ENCODE assay signal across 8 cellular contexts in the genomic region with DNA sequence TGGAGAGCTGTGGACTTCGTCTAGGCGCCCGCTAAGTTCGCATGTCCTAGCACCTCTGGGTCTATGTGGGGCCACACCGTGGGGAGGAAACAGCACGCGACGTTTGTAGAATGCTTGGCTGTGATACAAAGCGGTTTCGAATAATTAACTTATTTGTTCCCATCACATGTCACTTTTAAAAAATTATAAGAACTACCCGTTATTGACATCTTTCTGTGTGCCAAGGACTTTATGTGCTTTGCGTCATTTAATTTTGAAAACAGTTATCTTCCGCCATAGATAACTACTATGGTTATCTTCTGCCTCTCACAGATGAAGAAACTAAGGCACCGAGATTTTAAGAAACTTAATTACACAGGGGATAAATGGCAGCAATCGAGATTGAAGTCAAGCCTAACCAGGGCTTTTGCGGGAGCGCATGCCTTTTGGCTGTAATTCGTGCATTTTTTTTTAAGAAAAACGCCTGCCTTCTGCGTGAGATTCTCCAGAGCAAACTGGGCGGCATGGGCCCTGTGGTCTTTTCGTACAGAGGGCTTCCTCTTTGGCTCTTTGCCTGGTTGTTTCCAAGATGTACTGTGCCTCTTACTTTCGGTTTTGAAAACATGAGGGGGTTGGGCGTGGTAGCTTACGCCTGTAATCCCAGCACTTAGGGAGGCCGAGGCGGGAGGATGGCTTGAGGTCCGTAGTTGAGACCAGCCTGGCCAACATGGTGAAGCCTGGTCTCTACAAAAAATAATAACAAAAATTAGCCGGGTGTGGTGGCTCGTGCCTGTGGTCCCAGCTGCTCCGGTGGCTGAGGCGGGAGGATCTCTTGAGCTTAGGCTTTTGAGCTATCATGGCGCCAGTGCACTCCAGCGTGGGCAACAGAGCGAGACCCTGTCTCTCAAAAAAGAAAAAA. TPM values are rescaled to one million over a fixed set of nuclear protein-coding genes. Genes with fewer than 3 reads are reported as not detected.
DNase-seq lines count a peak whose midpoint lies in the region; ATAC-seq, FAIRE-seq and TF ChIP-seq lines count a peak whose summit lies in the region.

No MANE protein-coding gene starts in this region.

- H3K4me3 Mint-ChIP-seq in T-helper 17 cell: peak overlapping the region; percentile 98

- peak; percentile 57 for TF ChIP-seq POLR2A in GM12878 (IDR thresholded peaks at IDR 0.05; ENCODE audit: low read depth, low read length)

- H3K9ac ChIP-seq in MM.1S (ENCODE audit: low read length) (peak overlapping the region; percentile 97), GM12878 (ENCODE audit: control insufficient read depth, insufficient read depth, low read length) (peak overlapping the region; percentile 100)

- no peaks in the 10 kb centered on the region for H3K27me3 Mint-ChIP-seq in T-helper 17 cell

- peak; percentile 13 for FAIRE-seq in GM12878 (lab: Jason Lieb, UNC)

- BruUV-seq in GM12878 (replicated peaks; lab: Mats Ljungman, UMichigan): TSS peak; percentile 62

- POLR2A ChIA-PET in GM12878 (lab: Charles Lee): interaction anchor here (0.6 to 24.8 kb wide), 6 partner anchors 8 to 175 kb away, joined by 3 to 718 read pairs (median 43); partner anchors contain the start of genes EIF3J, SPG11 and TRIM69

- in situ Hi-C loops in GM13977 (cut with MboI; ENCODE audit: low pct_unique_long_range_greater_than_20kb, low sequenced_read_pairs, unreplicated experiment) (loop anchor here (5.0 kb wide), 1 partner anchor 45 kb away; no protein-coding TSS in a partner anchor), GM12878 (cut with MboI) (loop anchor here (5.0 kb wide), 1 partner anchor 45 kb away; no protein-coding TSS in a partner anchor)

- TF ChIP-seq RAD21 in GM12878 (IDR thresholded peaks at IDR 0.05; ENCODE audit: insufficient read depth, low read depth, low read length): no peak

- ATAC-seq in T-helper 17 cell: peak; percentile 29
- ATAC-seq in GM12878: peak; percentile 47
- no peak for ATAC-seq in GM19467 (IDR thresholded peaks at IDR 0.05; ENCODE audit: unreplicated experiment)
- ATAC-seq in HG03439 (IDR thresholded peaks at IDR 0.05; ENCODE audit: unreplicated experiment): no peak

- peaks cover 60% of the 10 kb centered on the region for H3K4me1 Mint-ChIP-seq in T-helper 17 cell

- no peak overlapping the region for H2AFZ ChIP-seq in MM.1S (ENCODE audit: low read length)
- no peak overlapping the region for H2AFZ ChIP-seq in GM12878 (ENCODE audit: control insufficient read depth, low read depth, low read length)

- WGBS in GM12878 (ENCODE audit: insufficient coverage, insufficient replicate concordance, low lambda C conversion rate, missing lambda C conversion rate): under 1% methylated on average over 31 of the region's 35 CpGs

- H3K27ac ChIP-seq in MM.1S (ENCODE audit: low read length): peak overlapping the region; percentile 97
- H3K27ac ChIP-seq in GM12878 (ENCODE audit: control insufficient read depth, insufficient read depth): peak overlapping the region; percentile 99

- H3K4me3 ChIP-seq in MM.1S (ENCODE audit: low read length) (peak overlapping the region; percentile 97), GM12878 (peak overlapping the region; percentile 99)

- H3F3A ChIP-seq in MM.1S (ENCODE audit: insufficient read depth, low read length): peaks cover 57% of the 10 kb centered on the region

- intact Hi-C loops in GM12878 (cut with micrococcal nuclease; ENCODE audit: unreplicated experiment): no loop called here

- H3K36me3 ChIP-seq in MM.1S (replicated peaks; ENCODE audit: insufficient read depth, low read length): peaks cover 23% of the 10 kb centered on the region
- H3K36me3 ChIP-seq in GM12878 (ENCODE audit: control insufficient read depth in 2 of 2, insufficient read depth in 2 of 2, low read length in 1 of 2): peaks cover 17 to 39% of the 10 kb centered on the region in 2 experiments

- no peaks in the 10 kb centered on the region for H3K9me2 ChIP-seq in MM.1S (replicated peaks; ENCODE audit: insufficient read depth, low read length)

- H3K27me3 ChIP-seq in MM.1S (replicated peaks; ENCODE audit: insufficient read depth, low read length) (no peaks in the 10 kb centered on the region), GM12878 (replicated peaks in 1 of 2; ENCODE audit: control insufficient read depth in 2 of 2, insufficient read depth in 2 of 2, low read length in 1 of 2) (no peaks in the 10 kb centered on the region)

- no peak for TF ChIP-seq EP300 in GM12878 (IDR thresholded peaks at IDR 0.05; ENCODE audit: borderline replicate concordance in 1 of 2, control insufficient read depth in 1 of 2, low read depth in 2 of 2, low read length in 2 of 2)

- H3K9me3 ChIP-seq in MM.1S (replicated peaks; ENCODE audit: insufficient read depth, low read length) (no peaks in the 10 kb centered on the region), T-helper 17 cell (ENCODE audit: control insufficient read depth, low read length, poor library complexity, severe bottlenecking) (no peaks in the 10 kb centered on the region), GM12878 (replicated peaks; ENCODE audit: control insufficient read depth, insufficient read depth, low read length) (no peaks in the 10 kb centered on the region)

- peaks cover 60% of the 10 kb centered on the region for H3K79me2 ChIP-seq in MM.1S (ENCODE audit: low read length)
- peaks cover 87% of the 10 kb centered on the region for H3K79me2 ChIP-seq in GM12878 (ENCODE audit: control insufficient read depth, insufficient read depth, low read length)

- peak overlapping the region; percentile 100 for H3K27ac Mint-ChIP-seq in T-helper 17 cell

- SMC1A ChIA-PET in GM12878 (lab: Charles Lee; ENCODE audit: uncharacterized antibody, unreplicated experiment): interaction anchor here (1.6 to 19.0 kb wide), 8 partner anchors 9 to 134 kb away, joined by 4 to 637 read pairs (median 26); partner anchors contain the start of genes SPG11 and TRIM69

- H3K36me3 Mint-ChIP-seq in T-helper 17 cell (ENCODE audit: low read depth): peaks cover 33% of the 10 kb centered on the region

- H3K4me1 ChIP-seq in MM.1S (ENCODE audit: low read length) (peaks cover 47% of the 10 kb centered on the region), GM12878 (ENCODE audit: control insufficient read depth, insufficient read depth, low read length) (peaks cover 25% of the 10 kb centered on the region)

- TF ChIP-seq CTCF in GM13977 (IDR thresholded peaks at IDR 0.05; ENCODE audit: extremely low read depth, insufficient read depth, missing control alignments) (no peak), MM.1S (IDR thresholded peaks at IDR 0.05; ENCODE audit: low read length) (no peak), GM12878 (IDR thresholded peaks at IDR 0.05 in 2 of 3, conservative IDR thresholded peaks at IDR 0.05 in 1 of 3; ENCODE audit: control insufficient read depth in 2 of 3, extremely low read depth in 1 of 3, insufficient read depth in 1 of 3, low read depth in 3 of 3, low read length in 3 of 3) (no peak)

- H3K4me2 ChIP-seq in MM.1S (ENCODE audit: low read depth, low read length) (peak overlapping the region; percentile 75), GM12878 (ENCODE audit: control insufficient read depth, insufficient read depth) (peak overlapping the region; percentile 93; the same call in 1 of the 2 replicates)

- DNase-seq in GM13977 (ENCODE audit: low spot score) (peak; percentile 28), MM.1S (peak; percentile 87), T-helper 17 cell (peak; percentile 22 to 40 (median 40)), GM12878 (ENCODE audit: low read depth, low spot score) (no peak), hippocampal formation (lab: John Stamatoyannopoulos, UW) (peak; percentile 36 to 38), retina (peak; percentile 16)

- CTCF ChIA-PET in GM12878 (lab: Yijun Ruan, JAX): interaction anchor here (1.8 to 14.3 kb wide), 5 partner anchors 9 to 134 kb away, joined by 6 to 278 read pairs (median 153); partner anchors contain the start of genes SPG11 and TRIM69

- RAD21 ChIA-PET in GM12878 (lab: Charles Lee; ENCODE audit: unreplicated experiment): interaction anchor here (1.0 to 18.4 kb wide), 5 partner anchors 17 to 52 kb away, joined by 4 to 653 read pairs (median 23); partner anchors contain the start of genes SPG11 and TRIM69

- H4K20me1 ChIP-seq in MM.1S (ENCODE audit: insufficient read depth, low read length) (peaks cover 44% of the 10 kb centered on the region), GM12878 (ENCODE audit: control insufficient read depth, insufficient read depth) (peaks cover 30% of the 10 kb centered on the region)

RNA-seq across cellular contexts. Expression of gene B2M, which starts 1.0 kb away (rescaled TPM):
- total RNA-seq in T-helper 17 cell (1,000 to 10,000 TPM; 6,241 to 6,591 TPM), GM12878 (2014; rRNA removed) (4,481 and 5,701 TPM in 2 replicates), GM12878 (2014; rRNA removed; fragmentation: Illumina TruSeq; extraction: Trizol) (5,217 and 5,589 TPM in 2 replicates), GM12878 (2021) (2,901 and 3,170 TPM in 2 replicates)
- 6,462 and 7,066 TPM in 2 replicates for total RNA-seq in GM12878 (2013; cell fraction: nucleolus; rRNA removed)
- 6,007 TPM for polyA plus RNA-seq in GM12878 (2011; ENCODE audit: low read depth)
- polyA plus RNA-seq in GM12878 (2011; rRNA removed) (12,663 and 17,808 TPM in 2 replicates), GM12878 (2014; fragmentation: Illumina TruSeq; extraction: Trizol) (11,414 and 13,691 TPM in 2 replicates), GM12878 (2014; fragmentation: Nextera tagmentation; extraction: Ambion mirVana) (over 10,000 TPM; 16,306 to 22,794 TPM), GM12878 (2014; rRNA removed) (4,868 and 5,894 TPM in 2 replicates), GM12878 (2016; fragmentation: Nextera tagmentation; extraction: Ambion mirVana) (1,000 to 10,000 TPM; 8,335 to 8,413 TPM)
- polyA plus RNA-seq in GM12878 (2011; cell fraction: cytosol; rRNA removed): 7,019 and 28,739 TPM in 2 replicates
- 2,031 and 2,366 TPM in 2 replicates for polyA plus RNA-seq in GM12878 (2011; cell fraction: nucleus; rRNA removed)
- 6,970 and 7,434 TPM in 2 replicates for polyA plus RNA-seq in GM12878 (2012)
- 2,834 and 3,344 TPM in 2 replicates for polyA minus RNA-seq in GM12878 (2011; rRNA and poly(A)+ RNA removed)
- 1,355 and 1,504 TPM in 2 replicates for polyA minus RNA-seq in GM12878 (2011; cell fraction: cytosol; rRNA and poly(A)+ RNA removed)
- polyA minus RNA-seq in GM12878 (2011; cell fraction: nucleus; rRNA and poly(A)+ RNA removed): 373 and 393 TPM in 2 replicates

RNA-seq across cellular contexts. Expression of gene PATL2, which starts 1.2 kb away (rescaled TPM):
- total RNA-seq in T-helper 17 cell (10 to 100 TPM; 24.8 to 26.7 TPM), GM12878 (2014; rRNA removed) (11.0 and 11.5 TPM in 2 replicates), GM12878 (2014; rRNA removed; fragmentation: Illumina TruSeq; extraction: Trizol) (12.5 and 13.1 TPM in 2 replicates), GM12878 (2021) (10.7 and 11.5 TPM in 2 replicates)
- total RNA-seq in GM12878 (2013; cell fraction: nucleolus; rRNA removed): 27.2 and 29.4 TPM in 2 replicates
- 14.7 TPM for polyA plus RNA-seq in GM12878 (2011; ENCODE audit: low read depth)
- polyA plus RNA-seq in GM12878 (2011; rRNA removed) (13.5 and 14.8 TPM in 2 replicates), GM12878 (2014; fragmentation: Illumina TruSeq; extraction: Trizol) (11.9 and 14.8 TPM in 2 replicates), GM12878 (2014; fragmentation: Nextera tagmentation; extraction: Ambion mirVana) (10 to 100 TPM; 12.4 TPM), GM12878 (2014; rRNA removed) (16.2 and 19.3 TPM in 2 replicates), GM12878 (2016; fragmentation: Nextera tagmentation; extraction: Ambion mirVana) (1 to 10 TPM; 4.2 to 7.3 TPM)
- 11.4 and 11.8 TPM in 2 replicates for polyA plus RNA-seq in GM12878 (2011; cell fraction: cytosol; rRNA removed)
- polyA plus RNA-seq in GM12878 (2011; cell fraction: nucleus; rRNA removed): 47.9 and 62.2 TPM in 2 replicates
- 16.2 and 17.7 TPM in 2 replicates for polyA plus RNA-seq in GM12878 (2012)
- 6.1 and 8.7 TPM in 2 replicates for polyA minus RNA-seq in GM12878 (2011; rRNA and poly(A)+ RNA removed)
- polyA minus RNA-seq in GM12878 (2011; cell fraction: cytosol; rRNA and poly(A)+ RNA removed): 2.1 and 6.7 TPM in 2 replicates
- polyA minus RNA-seq in GM12878 (2011; cell fraction: nucleus; rRNA and poly(A)+ RNA removed): 10.9 and 15.6 TPM in 2 replicates

RNA-seq across cellular contexts. Expression of gene TRIM69, which starts 24.0 kb away (rescaled TPM):
- total RNA-seq in T-helper 17 cell (10 to 100 TPM; 22.2 to 31.7 TPM), GM12878 (2014; rRNA removed) (29.5 and 35.0 TPM in 2 replicates), GM12878 (2014; rRNA removed; fragmentation: Illumina TruSeq; extraction: Trizol) (38.7 and 43.6 TPM in 2 replicates), GM12878 (2021) (48.8 and 50.7 TPM in 2 replicates)
- total RNA-seq in GM12878 (2013; cell fraction: nucleolus; rRNA removed): 15.1 and 16.3 TPM in 2 replicates
- 28.8 TPM for polyA plus RNA-seq in GM12878 (2011; ENCODE audit: low read depth)
- polyA plus RNA-seq in GM12878 (2011; rRNA removed) (52.7 and 73.6 TPM in 2 replicates), GM12878 (2014; fragmentation: Illumina TruSeq; extraction: Trizol) (46.8 and 57.8 TPM in 2 replicates), GM12878 (2014; fragmentation: Nextera tagmentation; extraction: Ambion mirVana) (10 to 100 TPM; 11.2 to 20.4 TPM), GM12878 (2014; rRNA removed) (32.4 and 37.8 TPM in 2 replicates), GM12878 (2016; fragmentation: Nextera tagmentation; extraction: Ambion mirVana) (10 to 100 TPM; 36.9 to 44.9 TPM)
- 24.7 and 25.5 TPM in 2 replicates for polyA plus RNA-seq in GM12878 (2011; cell fraction: cytosol; rRNA removed)
- 17.8 and 22.2 TPM in 2 replicates for polyA plus RNA-seq in GM12878 (2011; cell fraction: nucleus; rRNA removed)
- 33.7 and 47.6 TPM in 2 replicates for polyA plus RNA-seq in GM12878 (2012)
- polyA minus RNA-seq in GM12878 (2011; rRNA and poly(A)+ RNA removed): 42.7 and 56.3 TPM in 2 replicates
- 16.0 and 18.2 TPM in 2 replicates for polyA minus RNA-seq in GM12878 (2011; cell fraction: cytosol; rRNA and poly(A)+ RNA removed)
- 33.6 and 42.5 TPM in 2 replicates for polyA minus RNA-seq in GM12878 (2011; cell fraction: nucleus; rRNA and poly(A)+ RNA removed)

RNA-seq across cellular contexts. Expression of gene SPG11, which starts 48.9 kb away (rescaled TPM):
- total RNA-seq in T-helper 17 cell: 10 to 100 TPM; 71.0 to 76.4 TPM
- 375 and 390 TPM in 2 replicates for total RNA-seq in GM12878 (2013; cell fraction: nucleolus; rRNA removed)
- total RNA-seq in GM12878 (2014; rRNA removed): 61.2 and 65.6 TPM in 2 replicates
- total RNA-seq in GM12878 (2014; rRNA removed; fragmentation: Illumina TruSeq; extraction: Trizol): 57.2 and 62.1 TPM in 2 replicates
- total RNA-seq in GM12878 (2021): 59.2 and 59.3 TPM in 2 replicates
- 25.8 TPM for polyA plus RNA-seq in GM12878 (2011; ENCODE audit: low read depth)
- 78.0 and 85.1 TPM in 2 replicates for polyA plus RNA-seq in GM12878 (2011; rRNA removed)
- polyA plus RNA-seq in GM12878 (2011; cell fraction: cytosol; rRNA removed): 84.0 and 93.3 TPM in 2 replicates
- polyA plus RNA-seq in GM12878 (2011; cell fraction: nucleus; rRNA removed): 99.7 and 125 TPM in 2 replicates
- polyA plus RNA-seq in GM12878 (2012): 41.8 and 52.2 TPM in 2 replicates
- 48.2 and 51.5 TPM in 2 replicates for polyA plus RNA-seq in GM12878 (2014; fragmentation: Illumina TruSeq; extraction: Trizol)
- polyA plus RNA-seq in GM12878 (2014; fragmentation: Nextera tagmentation; extraction: Ambion mirVana): 10 to 100 TPM; 22.1 to 23.6 TPM
- polyA plus RNA-seq in GM12878 (2014; rRNA removed): 39.9 and 46.2 TPM in 2 replicates
- 10 to 100 TPM; 34.3 to 41.7 TPM for polyA plus RNA-seq in GM12878 (2016; fragmentation: Nextera tagmentation; extraction: Ambion mirVana)
- 143 and 157 TPM in 2 replicates for polyA minus RNA-seq in GM12878 (2011; rRNA and poly(A)+ RNA removed)
- 38.9 and 54.1 TPM in 2 replicates for polyA minus RNA-seq in GM12878 (2011; cell fraction: cytosol; rRNA and poly(A)+ RNA removed)
- 68.2 and 117 TPM in 2 replicates for polyA minus RNA-seq in GM12878 (2011; cell fraction: nucleus; rRNA and poly(A)+ RNA removed)

Comparison
In these comparisons a context has a peak if more than half of its experiments do, and no peak if none do; other contexts are left out.
1. ATAC-seq: peak in T-helper 17 cell (single experiment) and GM12878 (single experiment); none in GM19467 (single experiment) and HG03439 (single experiment).